In genomic region chr13:77425705-77426104, GRCh38 we compare ENCODE assay signal across 17 cellular contexts.
"Had no signal": no experiment of that assay in that cellular context is flagged by ENCODE, and none has a peak within 500 bp of the region (broad histone marks: within the 10 kb centered on the region; RNA-seq: fewer than 3 reads in every experiment).

No MANE protein-coding gene starts in this region.

- H3K36me3 Mint-ChIP-seq: type B pancreatic cell had no signal

- H3K36me3 ChIP-seq: heart left ventricle, sigmoid colon, thyroid gland had no signal

- H3K27me3 ChIP-seq: heart left ventricle, sigmoid colon, thyroid gland had no signal

- H3K27ac ChIP-seq: coronary artery, heart left ventricle, sigmoid colon, thyroid gland had no signal

- H3K9me3 ChIP-seq: heart left ventricle, mucosa of descending colon, sigmoid colon, thyroid gland had no signal

- H3K4me1 Mint-ChIP-seq: neural crest cell had no signal

- H3K27me3 Mint-ChIP-seq: type B pancreatic cell had no signal

- H3K27ac Mint-ChIP-seq: naive thymus-derived CD8-positive, alpha-beta T cell; type B pancreatic cell had no signal

- H3K9me3 Mint-ChIP-seq: neural crest cell had no signal

- DNase-seq: effector CD4-positive, alpha-beta T cell; heart left ventricle; hippocampal formation; kidney glomerular epithelial cell; mammary epithelial cell; mucosa of descending colon; naive thymus-derived CD8-positive, alpha-beta T cell; posterior cingulate gyrus; sigmoid colon; small intestine; stimulated activated CD4-positive, alpha-beta T cell treated with anti-CD3 and anti-CD28 coated beads, Interleukin-12 subunit alpha, Interleukin-12 subunit beta, amount 100 ng/mL, for 4 hours; stimulated activated naive CD4-positive, alpha-beta T cell; thyroid gland had no signal

- ATAC-seq: esophagus mucosa; heart left ventricle; mucosa of descending colon; naive thymus-derived CD8-positive, alpha-beta T cell had no signal

- H3K4me1 ChIP-seq: heart left ventricle, sigmoid colon, thyroid gland had no signal

- H3K4me3 ChIP-seq: coronary artery, heart left ventricle, mucosa of descending colon, sigmoid colon, thyroid gland had no signal

- H3K4me3 Mint-ChIP-seq: naive thymus-derived CD8-positive, alpha-beta T cell; neural crest cell; type B pancreatic cell had no signal
